Comparison of ENCODE assay signal across 8 cellular contexts in genomic region chr19:10404888-10405808, GRCh38. TPM values are rescaled to one million over a fixed set of nuclear protein-coding genes. Genes with fewer than 3 reads are reported as not detected.
A peak's percentile ranks its signal among the peaks of the same experiment; 100 is the strongest.
DNase-seq lines count a peak whose midpoint lies in the region; ATAC-seq and TF ChIP-seq lines count a peak whose summit lies in the region.

No MANE protein-coding gene starts in this region.

- DNase-seq in GM20000 (ENCODE audit: low spot score) (peak; percentile 29), WTC11 (ENCODE audit: low spot score) (no peak), epidermal melanocyte (ENCODE audit: insufficient read length, low spot score) (peak; percentile 3), smooth muscle cell (lab: John Stamatoyannopoulos, UW; ENCODE audit: unreplicated experiment) (no peak), germinal center (ENCODE audit: low spot score) (no peak), GM13976 (ENCODE audit: low spot score) (no peak), omental fat pad (ENCODE audit: low spot score) (no peak)

- peaks cover 19% of the 10 kb centered on the region for H3K4me1 Mint-ChIP-seq in WTC11

- CTCF ChIA-PET in WTC11 (lab: Charles Lee), result interaction anchor here (0.5 to 8.3 kb wide), 21 partner anchors 7 to 459 kb away, joined by 3 to 229 read pairs (median 5); partner anchors contain the start of genes ICAM1, ICAM5, KRI1 and PDE4A

- H3K9ac ChIP-seq in smooth muscle cell (ENCODE audit: low read depth), result peak overlapping the region; percentile 95

- no peaks in the 10 kb centered on the region for H3K27me3 ChIP-seq in smooth muscle cell (ENCODE audit: low read depth)

- H3K4me2 ChIP-seq in smooth muscle cell, result peak overlapping the region; percentile 99

- peak overlapping the region; percentile 72 for H3K4me3 ChIP-seq in smooth muscle cell

- ATAC-seq in WTC11 (no peak), HG03342 (IDR thresholded peaks at IDR 0.05; ENCODE audit: unreplicated experiment) (no peak), omental fat pad (ENCODE audit: low FRiP score) (no peak)

- TF ChIP-seq CTCF in GM20000 (IDR thresholded peaks at IDR 0.05; ENCODE audit: extremely low read depth, missing control alignments), result no peak
- no peak for TF ChIP-seq CTCF in WTC11 (IDR thresholded peaks at IDR 0.05)
- no peak for TF ChIP-seq CTCF in smooth muscle cell (IDR thresholded peaks at IDR 0.05; ENCODE audit: borderline replicate concordance, insufficient read depth, poor library complexity, severe bottlenecking)
- TF ChIP-seq CTCF in GM13976 (IDR thresholded peaks at IDR 0.05; ENCODE audit: borderline replicate concordance, control extremely low read depth, extremely low read depth, insufficient read depth, missing control alignments), result no peak
- no peak for TF ChIP-seq CTCF in omental fat pad (IDR thresholded peaks at IDR 0.05)

- no peaks in the 10 kb centered on the region for H3F3A ChIP-seq in smooth muscle cell (ENCODE audit: low read depth)

- 47% methylated on average over 26 of the region's 43 CpGs for WGBS in smooth muscle cell (ENCODE audit: low lambda C conversion rate)

- H3K79me2 ChIP-seq in smooth muscle cell (ENCODE audit: low read depth), result peaks cover 32% of the 10 kb centered on the region

- H3K27ac Mint-ChIP-seq in WTC11, result no peak overlapping the region

- POLR2A ChIA-PET in WTC11 (lab: Charles Lee), result interaction anchor here (0.5 to 0.7 kb wide), 3 partner anchors 11 to 1020 kb away, joined by 3 read pairs; no protein-coding TSS in a partner anchor

- no peaks in the 10 kb centered on the region for H3K9me3 ChIP-seq in smooth muscle cell (replicated peaks; ENCODE audit: low read depth)

- in situ Hi-C loops in GM13976 (cut with MboI; ENCODE audit: low sequenced_read_pairs, unreplicated experiment), result no loop called here

- no peaks in the 10 kb centered on the region for H3K36me3 Mint-ChIP-seq in WTC11

- peak overlapping the region; percentile 92 for H2AFZ ChIP-seq in smooth muscle cell (ENCODE audit: low read depth)

- peak overlapping the region; percentile 96 for H3K4me3 Mint-ChIP-seq in WTC11

- no peak overlapping the region for H3K27ac ChIP-seq in smooth muscle cell (ENCODE audit: low read depth)

- H3K4me1 ChIP-seq in smooth muscle cell (ENCODE audit: low read depth), result peaks cover 12% of the 10 kb centered on the region

- peaks cover 55% of the 10 kb centered on the region for H3K27me3 Mint-ChIP-seq in WTC11 (ENCODE audit: low read depth)

- H3K9me3 Mint-ChIP-seq in WTC11, result no peaks in the 10 kb centered on the region

- H4K20me1 ChIP-seq in smooth muscle cell (ENCODE audit: low read depth), result peaks cover 24% of the 10 kb centered on the region

- no peaks in the 10 kb centered on the region for H3K36me3 ChIP-seq in smooth muscle cell (ENCODE audit: low read depth)

TF ChIP-seq in WTC11, 78 proteins besides CTCF, POLR2A, EP300 and RAD21 (continues in another document):
- no peak for TF ChIP-seq ZNF317 (CRISPR knock-in tag; IDR thresholded peaks at IDR 0.05; ENCODE audit: borderline replicate concordance, low read depth)
- TF ChIP-seq, protein P1, sequence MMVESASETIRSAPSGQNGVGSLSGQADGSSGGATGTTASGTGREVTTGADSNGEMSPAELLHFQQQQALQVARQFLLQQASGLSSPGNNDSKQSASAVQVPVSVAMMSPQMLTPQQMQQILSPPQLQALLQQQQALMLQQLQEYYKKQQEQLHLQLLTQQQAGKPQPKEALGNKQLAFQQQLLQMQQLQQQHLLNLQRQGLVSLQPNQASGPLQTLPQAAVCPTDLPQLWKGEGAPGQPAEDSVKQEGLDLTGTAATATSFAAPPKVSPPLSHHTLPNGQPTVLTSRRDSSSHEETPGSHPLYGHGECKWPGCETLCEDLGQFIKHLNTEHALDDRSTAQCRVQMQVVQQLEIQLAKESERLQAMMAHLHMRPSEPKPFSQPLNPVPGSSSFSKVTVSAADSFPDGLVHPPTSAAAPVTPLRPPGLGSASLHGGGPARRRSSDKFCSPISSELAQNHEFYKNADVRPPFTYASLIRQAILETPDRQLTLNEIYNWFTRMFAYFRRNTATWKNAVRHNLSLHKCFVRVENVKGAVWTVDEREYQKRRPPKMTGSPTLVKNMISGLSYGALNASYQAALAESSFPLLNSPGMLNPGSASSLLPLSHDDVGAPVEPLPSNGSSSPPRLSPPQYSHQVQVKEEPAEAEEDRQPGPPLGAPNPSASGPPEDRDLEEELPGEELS (CRISPR knock-in tag; IDR thresholded peaks at IDR 0.05), result no peak
- TF ChIP-seq, protein P2, sequence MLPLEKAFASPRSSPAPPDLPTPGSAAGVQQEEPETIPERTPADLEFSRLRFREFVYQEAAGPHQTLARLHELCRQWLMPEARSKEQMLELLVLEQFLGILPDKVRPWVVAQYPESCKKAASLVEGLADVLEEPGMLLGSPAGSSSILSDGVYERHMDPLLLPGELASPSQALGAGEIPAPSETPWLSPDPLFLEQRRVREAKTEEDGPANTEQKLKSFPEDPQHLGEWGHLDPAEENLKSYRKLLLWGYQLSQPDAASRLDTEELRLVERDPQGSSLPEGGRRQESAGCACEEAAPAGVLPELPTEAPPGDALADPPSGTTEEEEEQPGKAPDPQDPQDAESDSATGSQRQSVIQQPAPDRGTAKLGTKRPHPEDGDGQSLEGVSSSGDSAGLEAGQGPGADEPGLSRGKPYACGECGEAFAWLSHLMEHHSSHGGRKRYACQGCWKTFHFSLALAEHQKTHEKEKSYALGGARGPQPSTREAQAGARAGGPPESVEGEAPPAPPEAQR (CRISPR knock-in tag; IDR thresholded peaks at IDR 0.05), result no peak
- TF ChIP-seq, protein P3, sequence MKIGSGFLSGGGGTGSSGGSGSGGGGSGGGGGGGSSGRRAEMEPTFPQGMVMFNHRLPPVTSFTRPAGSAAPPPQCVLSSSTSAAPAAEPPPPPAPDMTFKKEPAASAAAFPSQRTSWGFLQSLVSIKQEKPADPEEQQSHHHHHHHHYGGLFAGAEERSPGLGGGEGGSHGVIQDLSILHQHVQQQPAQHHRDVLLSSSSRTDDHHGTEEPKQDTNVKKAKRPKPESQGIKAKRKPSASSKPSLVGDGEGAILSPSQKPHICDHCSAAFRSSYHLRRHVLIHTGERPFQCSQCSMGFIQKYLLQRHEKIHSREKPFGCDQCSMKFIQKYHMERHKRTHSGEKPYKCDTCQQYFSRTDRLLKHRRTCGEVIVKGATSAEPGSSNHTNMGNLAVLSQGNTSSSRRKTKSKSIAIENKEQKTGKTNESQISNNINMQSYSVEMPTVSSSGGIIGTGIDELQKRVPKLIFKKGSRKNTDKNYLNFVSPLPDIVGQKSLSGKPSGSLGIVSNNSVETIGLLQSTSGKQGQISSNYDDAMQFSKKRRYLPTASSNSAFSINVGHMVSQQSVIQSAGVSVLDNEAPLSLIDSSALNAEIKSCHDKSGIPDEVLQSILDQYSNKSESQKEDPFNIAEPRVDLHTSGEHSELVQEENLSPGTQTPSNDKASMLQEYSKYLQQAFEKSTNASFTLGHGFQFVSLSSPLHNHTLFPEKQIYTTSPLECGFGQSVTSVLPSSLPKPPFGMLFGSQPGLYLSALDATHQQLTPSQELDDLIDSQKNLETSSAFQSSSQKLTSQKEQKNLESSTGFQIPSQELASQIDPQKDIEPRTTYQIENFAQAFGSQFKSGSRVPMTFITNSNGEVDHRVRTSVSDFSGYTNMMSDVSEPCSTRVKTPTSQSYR (CRISPR knock-in tag; IDR thresholded peaks at IDR 0.05), result no peak
- TF ChIP-seq, protein P4, sequence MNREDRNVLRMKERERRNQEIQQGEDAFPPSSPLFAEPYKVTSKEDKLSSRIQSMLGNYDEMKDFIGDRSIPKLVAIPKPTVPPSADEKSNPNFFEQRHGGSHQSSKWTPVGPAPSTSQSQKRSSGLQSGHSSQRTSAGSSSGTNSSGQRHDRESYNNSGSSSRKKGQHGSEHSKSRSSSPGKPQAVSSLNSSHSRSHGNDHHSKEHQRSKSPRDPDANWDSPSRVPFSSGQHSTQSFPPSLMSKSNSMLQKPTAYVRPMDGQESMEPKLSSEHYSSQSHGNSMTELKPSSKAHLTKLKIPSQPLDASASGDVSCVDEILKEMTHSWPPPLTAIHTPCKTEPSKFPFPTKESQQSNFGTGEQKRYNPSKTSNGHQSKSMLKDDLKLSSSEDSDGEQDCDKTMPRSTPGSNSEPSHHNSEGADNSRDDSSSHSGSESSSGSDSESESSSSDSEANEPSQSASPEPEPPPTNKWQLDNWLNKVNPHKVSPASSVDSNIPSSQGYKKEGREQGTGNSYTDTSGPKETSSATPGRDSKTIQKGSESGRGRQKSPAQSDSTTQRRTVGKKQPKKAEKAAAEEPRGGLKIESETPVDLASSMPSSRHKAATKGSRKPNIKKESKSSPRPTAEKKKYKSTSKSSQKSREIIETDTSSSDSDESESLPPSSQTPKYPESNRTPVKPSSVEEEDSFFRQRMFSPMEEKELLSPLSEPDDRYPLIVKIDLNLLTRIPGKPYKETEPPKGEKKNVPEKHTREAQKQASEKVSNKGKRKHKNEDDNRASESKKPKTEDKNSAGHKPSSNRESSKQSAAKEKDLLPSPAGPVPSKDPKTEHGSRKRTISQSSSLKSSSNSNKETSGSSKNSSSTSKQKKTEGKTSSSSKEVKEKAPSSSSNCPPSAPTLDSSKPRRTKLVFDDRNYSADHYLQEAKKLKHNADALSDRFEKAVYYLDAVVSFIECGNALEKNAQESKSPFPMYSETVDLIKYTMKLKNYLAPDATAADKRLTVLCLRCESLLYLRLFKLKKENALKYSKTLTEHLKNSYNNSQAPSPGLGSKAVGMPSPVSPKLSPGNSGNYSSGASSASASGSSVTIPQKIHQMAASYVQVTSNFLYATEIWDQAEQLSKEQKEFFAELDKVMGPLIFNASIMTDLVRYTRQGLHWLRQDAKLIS (CRISPR knock-in tag; IDR thresholded peaks at IDR 0.05; ENCODE audit: borderline replicate concordance), result no peak

RNA-seq across cellular contexts. Expression of gene CDC37, which starts 1.8 kb away (rescaled TPM):
- total RNA-seq in WTC11 (2021) (163 to 204 TPM (median 164 TPM) in 3 replicates), smooth muscle cell (98.4 and 103 TPM in 2 replicates), omental fat pad (100 to 1,000 TPM; 146 to 308 (median 195) TPM)
- 186 and 198 TPM in 2 replicates for polyA plus RNA-seq in smooth muscle cell

RNA-seq across cellular contexts. Expression of gene PDE4A, which starts 15.2 kb away (rescaled TPM):
- total RNA-seq in WTC11 (2021), result 5.3 to 5.9 TPM (median 5.8 TPM) in 3 replicates
- 2.7 and 3.3 TPM in 2 replicates for total RNA-seq in smooth muscle cell
- 12.3 and 16.4 TPM in 2 replicates for polyA plus RNA-seq in smooth muscle cell
- 10 to 100 TPM in 3 of 4 donors, 1 to 10 TPM in 1; 9.8 to 30.3 (median 16.2) TPM for total RNA-seq in omental fat pad

RNA-seq across cellular contexts. Expression of gene TYK2, which starts 24.8 kb away (rescaled TPM):
- total RNA-seq in WTC11 (2021), result 63.8 to 66.4 TPM (median 65.1 TPM) in 3 replicates
- total RNA-seq in smooth muscle cell, result 52.5 and 53.1 TPM in 2 replicates
- polyA plus RNA-seq in smooth muscle cell, result 90.8 and 98.4 TPM in 2 replicates
- 100 to 1,000 TPM in 1 of 4 donors, 10 to 100 TPM in 3; 60.2 to 137 (median 76.9) TPM for total RNA-seq in omental fat pad

Comparison
In these comparisons a context has a peak if more than half of its experiments do, and no peak if none do; other contexts are left out.
1. DNase-seq: peak in GM20000 (single experiment) and epidermal melanocyte (single experiment); none in WTC11 (single experiment), smooth muscle cell (single experiment), germinal center (single experiment), GM13976 (single experiment) and omental fat pad (single experiment).